Comparison of ENCODE assay signal across 22 cellular contexts in the genomic region with DNA sequence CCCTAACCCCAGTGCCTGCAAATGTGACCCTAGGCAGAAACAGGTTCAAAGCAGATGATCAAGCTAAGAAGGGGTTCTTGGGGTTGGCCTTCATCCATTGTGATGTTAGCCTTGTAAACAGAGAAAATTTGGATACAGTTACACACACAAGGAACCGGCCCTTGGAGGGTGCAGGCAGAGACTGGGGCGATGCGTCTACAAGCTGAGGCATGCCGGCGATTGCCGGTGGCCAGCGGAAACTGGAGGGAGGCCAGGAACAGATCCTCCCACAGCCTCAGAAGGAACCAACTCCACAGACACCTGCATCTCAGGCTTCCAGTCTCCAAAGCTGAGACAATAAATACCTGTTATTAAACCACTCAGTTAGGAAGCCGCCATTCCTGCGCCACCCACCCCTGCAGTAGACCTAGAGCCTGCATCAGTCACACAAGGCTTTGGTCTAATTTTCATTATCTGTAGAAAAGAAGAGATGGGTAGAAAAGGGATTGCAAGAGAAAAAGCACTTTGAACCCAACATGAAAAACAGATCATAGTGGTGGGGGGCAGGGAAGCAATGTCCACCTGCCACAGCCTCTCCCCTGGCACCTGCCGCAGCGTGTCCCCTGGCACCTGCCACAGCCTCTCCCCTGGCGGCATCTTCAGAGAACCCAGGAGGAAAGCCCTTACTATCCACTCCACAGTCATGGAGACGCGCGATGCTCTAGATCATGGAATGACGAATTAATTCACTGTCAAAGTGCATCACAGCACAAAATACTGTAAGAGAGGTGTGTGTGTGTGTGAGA.
DNase-seq lines count a peak whose midpoint lies in the region; ATAC-seq lines count a peak whose summit lies in the region.
"Had no signal": no experiment of that assay in that cellular context is flagged by ENCODE, and none has a peak within 500 bp of the region (broad histone marks: within the 10 kb centered on the region; RNA-seq: fewer than 3 reads in every experiment).

No MANE protein-coding gene starts in this region.

- DNase-seq in NCI-H1436 (lab: John Stamatoyannopoulos, UW): peak; percentile 54
- no peak for DNase-seq in NCI-H1436 treated with DMSO at 0.1 percent for 48 hours (lab: John Stamatoyannopoulos, UW)
- peak; percentile 64 for DNase-seq in NCI-H187 treated with DMSO at 0.1 percent for 48 hours (lab: John Stamatoyannopoulos, UW)
- DNase-seq in NCI-H69 (lab: John Stamatoyannopoulos, UW): peak; percentile 58
- peak; percentile 25 for DNase-seq in posterior vena cava (ENCODE audit: low spot score)
- DNase-seq in SK-N-DZ (ENCODE audit: low spot score): no peak
- DNase-seq: activated B cell treated with CpG ODN at 0.5 μM for 24 hours; activated CD4-positive, alpha-beta T cell treated with anti-CD3 and anti-CD28 coated beads, Interleukin-2, amount 50 U/mL, for 48 hours; CD8-positive, alpha-beta memory T cell; DND-41; GOT3; heart left ventricle; naive thymus-derived CD8-positive, alpha-beta T cell; NCI-H1048; NCI-H446; stimulated activated CD4-positive, alpha-beta T cell treated with anti-CD3 and anti-CD28 coated beads, Interleukin-12 subunit alpha, Interleukin-12 subunit beta, amount 100 ng/mL, for 4 hours; stimulated activated CD4-positive, alpha-beta T cell treated with anti-CD3 and anti-CD28 coated beads, Interleukin-4, amount 100 ng/mL, for 4 hours; T-helper 9 cell; tibial artery had no signal

- ATAC-seq in GM21528 (IDR thresholded peaks at IDR 0.05; ENCODE audit: low FRiP score, unreplicated experiment) (no peak), HG02973 (IDR thresholded peaks at IDR 0.05; ENCODE audit: unreplicated experiment) (no peak)
- ATAC-seq: heart left ventricle; HepG2; naive thymus-derived CD8-positive, alpha-beta T cell had no signal

- intact Hi-C loops in posterior vena cava (cut with DNase I): no loop called here

Comparison
In these comparisons a context has a peak if more than half of its experiments do, and no peak if none do; other contexts are left out.
1. DNase-seq: peak in NCI-H1436 (single experiment), NCI-H187 treated with DMSO at 0.1 percent for 48 hours (single experiment), NCI-H69 (single experiment) and posterior vena cava (single experiment); none in NCI-H1436 treated with DMSO at 0.1 percent for 48 hours (single experiment) and SK-N-DZ (single experiment).